12 cellular contexts compared by ENCODE assay signal in the genomic region with DNA sequence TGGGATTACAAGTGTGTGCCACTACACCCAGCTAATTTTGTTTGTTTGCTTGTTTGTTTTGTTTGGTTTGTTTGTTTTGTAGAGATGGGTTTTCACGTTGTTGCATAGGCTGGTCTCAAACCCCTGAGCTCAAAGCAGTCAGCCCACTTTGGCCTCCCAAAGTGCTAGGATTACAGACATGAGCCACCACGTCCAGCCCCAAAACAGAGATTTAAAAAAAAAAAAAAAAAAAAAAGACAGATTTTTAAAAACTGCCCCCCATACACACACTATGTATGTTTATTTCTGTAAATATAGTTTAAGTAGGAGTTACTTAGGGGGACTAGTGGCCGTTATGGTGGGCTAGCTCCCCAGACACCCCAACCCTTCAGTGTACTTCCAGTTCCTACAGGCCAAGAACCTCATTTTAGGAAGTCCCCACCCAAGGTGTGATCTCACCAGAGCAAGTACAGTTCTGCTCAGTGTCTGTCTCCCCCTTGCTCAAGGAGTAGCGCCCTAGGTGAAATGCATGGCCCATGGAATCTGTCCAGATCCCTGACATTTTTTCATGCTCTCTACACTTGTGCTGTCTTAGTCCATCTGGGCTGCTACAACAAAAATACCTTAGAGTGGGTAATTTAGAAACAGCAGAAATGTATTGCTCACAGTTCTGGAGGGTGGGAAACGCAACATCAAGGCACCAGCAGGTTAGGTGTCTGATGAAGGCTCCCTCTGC. TPM values are rescaled to one million over a fixed set of nuclear protein-coding genes. Genes with fewer than 3 reads are reported as not detected.
DNase-seq lines count a peak whose midpoint lies in the region; ATAC-seq and TF ChIP-seq lines count a peak whose summit lies in the region.
"Had no signal": no experiment of that assay in that cellular context is flagged by ENCODE, and none has a peak within 500 bp of the region (broad histone marks: within the 10 kb centered on the region; RNA-seq: fewer than 3 reads in every experiment).

No MANE protein-coding gene starts in this region.

- no TSS peak for BruUV-seq in OCI-LY7 (replicated peaks; lab: Mats Ljungman, UMichigan)

- peaks cover 65% of the 10 kb centered on the region for H3K4me1 ChIP-seq in OCI-LY7 (ENCODE audit: insufficient read depth, low read length, poor library complexity, severe bottlenecking)
- H3K4me1 ChIP-seq in esophagus (ENCODE audit: control insufficient read depth in 2 of 2, insufficient read depth in 2 of 2, low read length in 1 of 2) = peaks cover 3 to 20% of the 10 kb centered on the region in 2 donors

- intact Hi-C loops in OCI-LY7 (cut with micrococcal nuclease; ENCODE audit: unreplicated experiment) = loop anchor here (5.0 kb wide), 1 partner anchor 173 kb away; no protein-coding TSS in a partner anchor

- DNase-seq in Ammon's horn (ENCODE audit: low spot score) (peak; percentile 8), OCI-LY7 (ENCODE audit: low spot score) (no peak), pons (ENCODE audit: low spot score) (peak; percentile 11), NOMO-1 (lab: John Stamatoyannopoulos, UW; ENCODE audit: unreplicated experiment in 2 of 2) (no peak), foreskin melanocyte (no peak)
- DNase-seq in stimulated activated CD4-positive, alpha-beta T cell treated with anti-CD3 and anti-CD28 coated beads, Interleukin-2, amount 100 ng/mL, for 48 hours = no peak
- DNase-seq: activated CD4-positive, alpha-beta T cell treated with anti-CD3 and anti-CD28 coated beads for 36 hours; NCI-H187 treated with DMSO at 0.1 percent for 48 hours had no signal

- H4K20me1 ChIP-seq in OCI-LY7 (ENCODE audit: insufficient read depth, low read length) = no peaks in the 10 kb centered on the region

- no peak overlapping the region for H3K27ac ChIP-seq in OCI-LY7 (ENCODE audit: low read depth, low read length, poor library complexity, severe bottlenecking)
- H3K27ac ChIP-seq in esophagus (ENCODE audit: low read depth in 2 of 2, low read length in 1 of 2) = peak overlapping the region; percentile 93 to 98
- H3K27ac ChIP-seq: KMS-11 had no signal

- no peak overlapping the region; the same call in 1 of the 2 replicates for H2AFZ ChIP-seq in OCI-LY7 (ENCODE audit: low read length)

- CTCF ChIA-PET in OCI-LY7 (lab: Charles Lee; ENCODE audit: unreplicated experiment) = interaction anchor here (0.8 kb wide), 1 partner anchor 9 kb away, joined by 3 read pairs; no protein-coding TSS in a partner anchor

- H3K36me3 ChIP-seq in OCI-LY7 (ENCODE audit: insufficient read depth, low read length) (no peaks in the 10 kb centered on the region), esophagus (ENCODE audit: control insufficient read depth in 2 of 2, insufficient read depth in 2 of 2, low read length in 1 of 2) (no peaks in the 10 kb centered on the region)

- no peaks in the 10 kb centered on the region for H3K9me2 ChIP-seq in OCI-LY7 (ENCODE audit: insufficient read depth, low read length)

- H3K4me3 ChIP-seq in OCI-LY7 (ENCODE audit: low read depth, low read length, poor library complexity, severe bottlenecking) = no peak overlapping the region
- H3K4me3 ChIP-seq in esophagus (ENCODE audit: low read depth in 1 of 2, low read length in 2 of 2) = no peak overlapping the region

- peaks cover 22% of the 10 kb centered on the region for H3K79me2 ChIP-seq in OCI-LY7 (ENCODE audit: insufficient read depth, low read depth, low read length)

- WGBS in esophagus, 2 donors = 48 to 52% methylated on average over 5 of the region's 5 CpGs

- ATAC-seq in HG02840 (IDR thresholded peaks at IDR 0.05; ENCODE audit: low FRiP score, unreplicated experiment) = no peak
- ATAC-seq: activated CD4-positive, alpha-beta T cell treated with anti-CD3 and anti-CD28 coated beads for 36 hours; SK-N-SH treated with all-trans-retinoic acid at 6 μM for 48 hours had no signal

- 0 out of 2 replicates have a peak overlapping the region, but pooled peaks have one; percentile 63 for H3K4me2 ChIP-seq in OCI-LY7 (ENCODE audit: low read length)

- POLR2A ChIA-PET in OCI-LY7 (lab: Charles Lee) = interaction anchor here (0.7 to 1.4 kb wide), 7 partner anchors 9 to 378 kb away, joined by 3 to 6 read pairs (median 3); partner anchors contain the start of genes AAMP, CTDSP1, PNKD and RNF25

- no peak for TF ChIP-seq CTCF in OCI-LY7 (conservative IDR thresholded peaks at IDR 0.05; ENCODE audit: low read length)

- no peaks in the 10 kb centered on the region for H3K27me3 ChIP-seq in esophagus (ENCODE audit: control insufficient read depth in 1 of 2, insufficient read depth in 2 of 2, low read length in 2 of 2)

- H3K9me3 ChIP-seq in OCI-LY7 (ENCODE audit: low read length) = no peaks in the 10 kb centered on the region
- no peaks in the 10 kb centered on the region for H3K9me3 ChIP-seq in esophagus (ENCODE audit: control insufficient read depth in 2 of 2, insufficient read depth in 1 of 2, low read depth in 1 of 2, low read length in 1 of 2)

RNA-seq across cellular contexts. Expression of gene TMBIM1, which starts 1.6 kb away (rescaled TPM):
- total RNA-seq in OCI-LY7 (2014; rRNA removed; shearing (Covaris generic)) = 18.9 and 30.3 TPM in 2 replicates
- 26.9 and 27.6 TPM in 2 replicates for total RNA-seq in OCI-LY7 (2022)
- polyA plus RNA-seq in esophagus = 100 to 1,000 TPM; 196 to 231 TPM

RNA-seq across cellular contexts. Expression of gene PNKD, which starts 23.6 kb away (rescaled TPM):
- total RNA-seq in OCI-LY7 (2014; rRNA removed; shearing (Covaris generic)) = 65.9 and 66.3 TPM in 2 replicates
- 62.2 and 74.5 TPM in 2 replicates for total RNA-seq in OCI-LY7 (2022)
- 10 to 100 TPM; 50.1 to 54.9 TPM for polyA plus RNA-seq in esophagus

RNA-seq across cellular contexts. Expression of gene AAMP, which starts 23.9 kb away (rescaled TPM):
- total RNA-seq in OCI-LY7 (2014; rRNA removed; shearing (Covaris generic)) = 97.0 and 136 TPM in 2 replicates
- total RNA-seq in OCI-LY7 (2022) = 59.7 and 68.7 TPM in 2 replicates
- polyA plus RNA-seq in esophagus = 10 to 100 TPM; 45.0 to 90.4 TPM

RNA-seq across cellular contexts. Expression of gene GPBAR1, which starts 33.1 kb away (rescaled TPM):
- total RNA-seq in OCI-LY7 (2014; rRNA removed; shearing (Covaris generic)) = 0.22 TPM in 1 of 2 replicates, not detected in the other
- 0.40 and 0.44 TPM in 2 replicates for total RNA-seq in OCI-LY7 (2022)
- polyA plus RNA-seq in esophagus = under 1 TPM; 0.29 to 0.45 TPM

Comparison
In these comparisons a context has a peak if more than half of its experiments do, and no peak if none do; other contexts are left out.
1. DNase-seq: peak in Ammon's horn (single experiment) and pons (single experiment); none in OCI-LY7 (single experiment), stimulated activated CD4-positive, alpha-beta T cell treated with anti-CD3 and anti-CD28 coated beads, Interleukin-2, amount 100 ng/mL, for 48 hours (0 of 2), NOMO-1 (0 of 2) and foreskin melanocyte (single experiment).